8 cellular contexts compared by ENCODE assay signal in genomic region chr12:5456906-5457305, GRCh38. TPM values are rescaled to one million over a fixed set of nuclear protein-coding genes. Genes with fewer than 3 reads are reported as not detected.
DNase-seq lines count a peak whose midpoint lies in the region; ATAC-seq and TF ChIP-seq lines count a peak whose summit lies in the region.

No MANE protein-coding gene starts in this region.

- peak; percentile 83 for DNase-seq in GM03348 (ENCODE audit: low spot score)
- DNase-seq in RPMI8226, result peak; percentile 19
- peak; percentile 30 for DNase-seq in fibroblast of villous mesenchyme (ENCODE audit: low read depth)
- DNase-seq in retinal pigment epithelial cell (ENCODE audit: low read depth), result peak; percentile 6
- DNase-seq in NCI-H1105 (lab: John Stamatoyannopoulos, UW), result no peak

- H3K4me3 ChIP-seq in fibroblast of villous mesenchyme (ENCODE audit: low read depth, low read length) (no peak overlapping the region), retinal pigment epithelial cell (ENCODE audit: low read length) (no peak overlapping the region)

- TF ChIP-seq CTCF in fibroblast of villous mesenchyme (IDR thresholded peaks at IDR 0.05; ENCODE audit: insufficient read depth, low read depth, low read length), result no peak
- no peak for TF ChIP-seq CTCF in retinal pigment epithelial cell (conservative IDR thresholded peaks at IDR 0.05; ENCODE audit: low read depth, low read length)

- ATAC-seq in HG02763 (IDR thresholded peaks at IDR 0.05; ENCODE audit: unreplicated experiment) (no peak), GM18520 (IDR thresholded peaks at IDR 0.05; ENCODE audit: unreplicated experiment) (no peak), GM19463 (IDR thresholded peaks at IDR 0.05; ENCODE audit: unreplicated experiment) (no peak)

RNA-seq across cellular contexts. Expression of gene NTF3, which starts 25.0 kb away (rescaled TPM):
- total RNA-seq in fibroblast of villous mesenchyme, result 2.2 and 7.4 TPM in 2 replicates
